21 cellular contexts compared by ENCODE assay signal in the genomic region with DNA sequence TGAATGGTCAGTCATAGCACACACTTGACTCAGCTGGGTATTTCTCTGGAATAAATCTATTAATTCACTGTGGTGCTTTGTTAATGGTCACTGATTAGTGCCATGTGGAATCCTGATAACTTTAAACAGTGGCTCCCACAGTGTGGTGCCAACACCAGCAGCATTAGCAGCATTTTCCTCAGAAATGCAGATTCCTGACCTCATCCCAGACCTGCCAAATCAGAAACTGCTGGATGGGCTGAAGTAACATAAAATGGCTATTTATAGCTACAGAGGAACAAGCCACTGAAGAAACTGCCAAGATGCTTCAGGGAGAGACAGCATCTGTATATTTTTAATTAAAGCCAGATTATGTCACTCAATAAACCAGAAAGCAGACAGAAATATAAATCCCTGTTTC.
DNase-seq lines count a peak whose midpoint lies in the region; ATAC-seq and TF ChIP-seq lines count a peak whose summit lies in the region.
"Had no signal": no experiment of that assay in that cellular context is flagged by ENCODE, and none has a peak within 500 bp of the region (broad histone marks: within the 10 kb centered on the region; RNA-seq: fewer than 3 reads in every experiment).

No MANE protein-coding gene starts in this region.

- no peak overlapping the region for H2BK5ac ChIP-seq in mesenchymal stem cell (ENCODE audit: low read depth, low read length, poor library complexity, severe bottlenecking)

- H3K27ac ChIP-seq in mesenchymal stem cell (ENCODE audit: low read length, poor library complexity, severe bottlenecking), result no peak overlapping the region
- H3K27ac ChIP-seq: SK-N-MC had no signal

- no peak overlapping the region for H2BK120ac ChIP-seq in mesenchymal stem cell (ENCODE audit: low read depth, low read length)

- peaks cover 18% of the 10 kb centered on the region for H3K4me1 Mint-ChIP-seq in chondrocyte (ENCODE audit: low read depth)
- no peaks in the 10 kb centered on the region for H3K4me1 Mint-ChIP-seq in stimulated activated memory B cell treated with anti-CD40 and anti-IgM and Interleukin-4, amounts not matched to agents 10 μg/mL and 1 μg/mL and 100 μg/mL, for 72 hours
- H3K4me1 Mint-ChIP-seq: nephron progenitor cell had no signal

- H4K8ac ChIP-seq in mesenchymal stem cell (ENCODE audit: low read length), result no peak overlapping the region

- H2AK5ac ChIP-seq in mesenchymal stem cell (ENCODE audit: low read length, severe bottlenecking), result no peak overlapping the region

- no peaks in the 10 kb centered on the region for H3K4me1 ChIP-seq in mesenchymal stem cell (ENCODE audit: control insufficient read depth, insufficient read depth, low read depth, low read length)

- H3K14ac ChIP-seq in mesenchymal stem cell (ENCODE audit: low read length in 2 of 2), result no peak overlapping the region

- H3K9ac ChIP-seq in mesenchymal stem cell (ENCODE audit: low read length), result peak overlapping the region; percentile 56

- H3K27me3 Mint-ChIP-seq in chondrocyte (ENCODE audit: low read depth), result no peaks in the 10 kb centered on the region
- H3K27me3 Mint-ChIP-seq in stimulated activated memory B cell treated with anti-CD40 and anti-IgM and Interleukin-4, amounts not matched to agents 10 μg/mL and 1 μg/mL and 100 μg/mL, for 72 hours, result peaks cover 27% of the 10 kb centered on the region
- H3K27me3 Mint-ChIP-seq: type B pancreatic cell had no signal

- no peaks in the 10 kb centered on the region for H3K36me3 Mint-ChIP-seq in chondrocyte (ENCODE audit: low read depth)
- H3K36me3 Mint-ChIP-seq in stimulated activated memory B cell treated with anti-CD40 and anti-IgM and Interleukin-4, amounts not matched to agents 10 μg/mL and 1 μg/mL and 100 μg/mL, for 72 hours, result peaks cover 7% of the 10 kb centered on the region
- H3K36me3 Mint-ChIP-seq: activated CD4-positive, alpha-beta memory T cell treated with anti-CD3 and anti-CD28 coated beads for 36 hours; stimulated activated effector memory CD8-positive, alpha-beta T cell treated with anti-CD3 and anti-CD28 coated beads, Interleukin-12 subunit alpha, Interleukin-12 subunit beta, amount 100 ng/mL, for 72 hours; type B pancreatic cell had no signal

- ATAC-seq in GM18519 (IDR thresholded peaks at IDR 0.05; ENCODE audit: low FRiP score, unreplicated experiment), result no peak
- ATAC-seq in stimulated activated memory B cell treated with anti-CD40 and anti-IgM and Interleukin-4, amounts not matched to agents 10 μg/mL and 1 μg/mL and 100 μg/mL, for 72 hours, result no peak
- ATAC-seq: activated CD4-positive, CD25-positive, alpha-beta regulatory T cell treated with anti-CD3 and anti-CD28 coated beads, Interleukin-2, amount 50 U/mL, for 24 hours; activated T-cell treated with anti-CD3 and anti-CD28 coated beads, Interleukin-2, amount 50 U/mL, for 72 hours; stimulated activated effector memory CD8-positive, alpha-beta T cell treated with anti-CD3 and anti-CD28 coated beads, Interleukin-12 subunit alpha, Interleukin-12 subunit beta, amount 100 ng/mL, for 72 hours; T-helper 17 cell had no signal

- TF ChIP-seq CTCF in fibroblast of mammary gland (conservative IDR thresholded peaks at IDR 0.05; ENCODE audit: control insufficient read depth, insufficient read depth, low read depth, low read length), result no peak
- no peak for TF ChIP-seq CTCF in chondrocyte (IDR thresholded peaks at IDR 0.05)

- peaks cover 3% of the 10 kb centered on the region for H3K9me3 Mint-ChIP-seq in chondrocyte (ENCODE audit: low read depth)
- peaks cover 6% of the 10 kb centered on the region for H3K9me3 Mint-ChIP-seq in stimulated activated memory B cell treated with anti-CD40 and anti-IgM and Interleukin-4, amounts not matched to agents 10 μg/mL and 1 μg/mL and 100 μg/mL, for 72 hours
- H3K9me3 Mint-ChIP-seq: activated CD4-positive, alpha-beta memory T cell treated with anti-CD3 and anti-CD28 coated beads for 36 hours; nephron progenitor cell; stimulated activated effector memory CD8-positive, alpha-beta T cell treated with anti-CD3 and anti-CD28 coated beads, Interleukin-12 subunit alpha, Interleukin-12 subunit beta, amount 100 ng/mL, for 72 hours; type B pancreatic cell had no signal

- H3K18ac ChIP-seq in mesenchymal stem cell (ENCODE audit: low read depth in 1 of 2, low read length in 2 of 2), result no peak overlapping the region

- DNase-seq in EH (ENCODE audit: low read depth) (peak; percentile 71), NCI-H446 treated with DMSO at 0.1 percent for 48 hours (lab: John Stamatoyannopoulos, UW) (peak; percentile 80), fibroblast of mammary gland (ENCODE audit: low read depth) (peak; percentile 73), mesenchymal stem cell (no peak), chondrocyte (ENCODE audit: low spot score) (no peak)
- no peak for DNase-seq in activated CD4-positive, alpha-beta T cell treated with anti-CD3 and anti-CD28 coated beads for 1 hour
- DNase-seq: activated CD4-positive, alpha-beta memory T cell treated with anti-CD3 and anti-CD28 coated beads for 36 hours; activated naive CD4-positive, alpha-beta T cell treated with anti-CD3 and anti-CD28 coated beads for 36 hours; activated T-cell treated with anti-CD3 and anti-CD28 coated beads, Interleukin-2, amount 50 U/mL, for 72 hours; DMS79; GOT3; nephron progenitor cell; stimulated activated CD4-positive, alpha-beta T cell treated with anti-CD3 and anti-CD28 coated beads, Interleukin-15, amount 100 ng/mL, for 24 hours; T-helper 17 cell had no signal

- no peaks in the 10 kb centered on the region for H3K27me3 ChIP-seq in mesenchymal stem cell (ENCODE audit: control insufficient read depth in 1 of 2, insufficient read depth in 1 of 2, low read length in 2 of 2)

- no peak overlapping the region for H2BK15ac ChIP-seq in mesenchymal stem cell (ENCODE audit: low read depth, poor library complexity, severe bottlenecking)

- no peak overlapping the region for H3K23ac ChIP-seq in mesenchymal stem cell (ENCODE audit: low read length in 2 of 2)

- H3K4me3 Mint-ChIP-seq in chondrocyte (ENCODE audit: unreplicated experiment), result no peak overlapping the region
- H3K4me3 Mint-ChIP-seq in stimulated activated memory B cell treated with anti-CD40 and anti-IgM and Interleukin-4, amounts not matched to agents 10 μg/mL and 1 μg/mL and 100 μg/mL, for 72 hours, result no peak overlapping the region
- H3K4me3 Mint-ChIP-seq: activated CD4-positive, alpha-beta memory T cell treated with anti-CD3 and anti-CD28 coated beads for 36 hours; activated naive CD4-positive, alpha-beta T cell treated with anti-CD3 and anti-CD28 coated beads for 36 hours; activated T-cell treated with anti-CD3 and anti-CD28 coated beads, Interleukin-2, amount 50 U/mL, for 72 hours; nephron progenitor cell; stimulated activated effector memory CD8-positive, alpha-beta T cell treated with anti-CD3 and anti-CD28 coated beads, Interleukin-12 subunit alpha, Interleukin-12 subunit beta, amount 100 ng/mL, for 72 hours; T-helper 17 cell; type B pancreatic cell had no signal

- no peaks in the 10 kb centered on the region for H3K79me1 ChIP-seq in mesenchymal stem cell (replicated peaks; ENCODE audit: low read length, poor library complexity, severe bottlenecking)

- H2AFZ ChIP-seq in mesenchymal stem cell (ENCODE audit: low read depth, low read length), result no peak overlapping the region

- no peak overlapping the region for H4K91ac ChIP-seq in mesenchymal stem cell (ENCODE audit: low read length)

- H3K4me2 ChIP-seq in mesenchymal stem cell (ENCODE audit: low read length, poor library complexity, severe bottlenecking), result no peak overlapping the region

- H2BK12ac ChIP-seq in mesenchymal stem cell (ENCODE audit: low read length in 2 of 2), result no peak overlapping the region

- H3K4ac ChIP-seq in mesenchymal stem cell (ENCODE audit: low read depth in 1 of 2, low read length in 2 of 2), result no peak overlapping the region

- no peaks in the 10 kb centered on the region for H3K36me3 ChIP-seq in mesenchymal stem cell (ENCODE audit: control insufficient read depth in 1 of 2, insufficient read depth in 2 of 2, low read depth in 1 of 2, low read length in 2 of 2)

- H3K4me3 ChIP-seq in fibroblast of mammary gland (ENCODE audit: control insufficient read depth, low read depth, low read length) (no peak overlapping the region), mesenchymal stem cell (ENCODE audit: insufficient read depth in 1 of 2, low read depth in 1 of 2, low read length in 2 of 2) (no peak overlapping the region)
- H3K4me3 ChIP-seq: K562, SK-N-MC had no signal

- H3K27ac Mint-ChIP-seq in chondrocyte (ENCODE audit: unreplicated experiment), result no peak overlapping the region
- no peak overlapping the region for H3K27ac Mint-ChIP-seq in stimulated activated memory B cell treated with anti-CD40 and anti-IgM and Interleukin-4, amounts not matched to agents 10 μg/mL and 1 μg/mL and 100 μg/mL, for 72 hours
- H3K27ac Mint-ChIP-seq: activated CD4-positive, alpha-beta memory T cell treated with anti-CD3 and anti-CD28 coated beads for 36 hours; activated naive CD4-positive, alpha-beta T cell treated with anti-CD3 and anti-CD28 coated beads for 36 hours; activated T-cell treated with anti-CD3 and anti-CD28 coated beads, Interleukin-2, amount 50 U/mL, for 72 hours; nephron progenitor cell; stimulated activated effector memory CD8-positive, alpha-beta T cell treated with anti-CD3 and anti-CD28 coated beads, Interleukin-12 subunit alpha, Interleukin-12 subunit beta, amount 100 ng/mL, for 72 hours; T-helper 17 cell; type B pancreatic cell had no signal

- H3K9me3 ChIP-seq in mesenchymal stem cell (ENCODE audit: control insufficient read depth, low read length), result no peaks in the 10 kb centered on the region

Comparison
In these comparisons a context has a peak if more than half of its experiments do, and no peak if none do; other contexts are left out.
1. DNase-seq: peak in EH (single experiment), NCI-H446 treated with DMSO at 0.1 percent for 48 hours (single experiment) and fibroblast of mammary gland (single experiment); none in mesenchymal stem cell (single experiment), chondrocyte (single experiment) and activated CD4-positive, alpha-beta T cell treated with anti-CD3 and anti-CD28 coated beads for 1 hour (single experiment).